In genomic region chr5:107668933-107669542, GRCh38 we compare ENCODE assay signal across 7 cellular contexts. TPM values are rescaled to one million over a fixed set of nuclear protein-coding genes. Genes with fewer than 3 reads are reported as not detected.
A peak's percentile ranks its signal among the peaks of the same experiment; 100 is the strongest.
DNase-seq lines count a peak whose midpoint lies in the region; ATAC-seq and TF ChIP-seq lines count a peak whose summit lies in the region.

No MANE protein-coding gene starts in this region.

- no TSS peak for BruUV-seq in MCF 10A (replicated peaks; lab: Mats Ljungman, UMichigan)

- TF ChIP-seq CTCF in MCF 10A (IDR thresholded peaks at IDR 0.05; ENCODE audit: unreplicated experiment), result peak; percentile 6
- TF ChIP-seq CTCF in testis (IDR thresholded peaks at IDR 0.05), result no peak

- intact Hi-C loops in MCF 10A (cut with micrococcal nuclease), result loop anchor here (5.0 kb wide), 1 partner anchor 242 kb away; no protein-coding TSS in a partner anchor
- intact Hi-C loops in testis (cut with DNase I; ENCODE audit: low total_unique reads), result no loop called here

- H3K27me3 ChIP-seq in HUES6 (ENCODE audit: control insufficient read depth, insufficient read depth, low read length) (peaks cover 19% of the 10 kb centered on the region), testis (no peaks in the 10 kb centered on the region)

- no peaks in the 10 kb centered on the region for H3K9me3 Mint-ChIP-seq in MCF 10A (ENCODE audit: unreplicated experiment)

- H3K9ac ChIP-seq in HUES6 (ENCODE audit: low read length), result peak overlapping the region; percentile 81

- H3K4me3 ChIP-seq in HUES6 (ENCODE audit: low read depth, low read length) (peak overlapping the region; percentile 91), testis (peak overlapping the region; percentile 62 to 71)

- H3K27ac Mint-ChIP-seq in MCF 10A (ENCODE audit: low read depth, unreplicated experiment), result peak overlapping the region; percentile 93

- WGBS in testis, 2 donors, result 8 to 12% methylated on average over 26 of the region's 26 CpGs

- POLR2A ChIA-PET in MCF 10A (lab: Yijun Ruan, JAX), result interaction anchor here (0.6 to 6.7 kb wide), 26 partner anchors 9 to 1400 kb away, joined by 3 to 205 read pairs (median 4); no protein-coding TSS in a partner anchor

- CTCF ChIA-PET in MCF 10A (lab: Yijun Ruan, JAX), result interaction anchor here (0.5 to 3.2 kb wide), 13 partner anchors 14 to 1461 kb away, joined by 3 to 8 read pairs (median 3); no protein-coding TSS in a partner anchor

- H3K36me3 ChIP-seq in HUES6 (ENCODE audit: control insufficient read depth, insufficient read depth, low read length) (no peaks in the 10 kb centered on the region), testis (ENCODE audit: low read depth, missing control alignments) (no peaks in the 10 kb centered on the region)

- DNase-seq in MCF 10A (ENCODE audit: unreplicated experiment) (peak; percentile 66), kidney tubule cell (ENCODE audit: low spot score) (peak; percentile 28), testis (peak; percentile 37), iPS-NIHi11 (ENCODE audit: low spot score) (no peak)

- ATAC-seq in GM21576 (IDR thresholded peaks at IDR 0.05; ENCODE audit: unreplicated experiment) (no peak), HG03159 (IDR thresholded peaks at IDR 0.05; ENCODE audit: unreplicated experiment) (no peak)

- H3K4me1 ChIP-seq in HUES6 (ENCODE audit: control insufficient read depth, insufficient read depth, low read length) (peaks cover 15% of the 10 kb centered on the region), testis (peaks cover 13% of the 10 kb centered on the region)

- TF ChIP-seq POLR2A in testis (IDR thresholded peaks at IDR 0.05), result no peak

- H3K4me1 Mint-ChIP-seq in MCF 10A (ENCODE audit: insufficient read depth, unreplicated experiment), result peaks cover 13% of the 10 kb centered on the region

- H3K27me3 Mint-ChIP-seq in MCF 10A (ENCODE audit: insufficient read depth, unreplicated experiment), result no peaks in the 10 kb centered on the region

- H3K27ac ChIP-seq in HUES6 (ENCODE audit: low read depth, low read length) (no peak overlapping the region), testis (peak overlapping the region; percentile 58 to 75)

- peak overlapping the region; percentile 84 for H3K4me3 Mint-ChIP-seq in MCF 10A (ENCODE audit: unreplicated experiment)

- H3K36me3 Mint-ChIP-seq in MCF 10A (ENCODE audit: insufficient read depth, unreplicated experiment), result peaks cover 33% of the 10 kb centered on the region

- H3K9me3 ChIP-seq in HUES6 (ENCODE audit: control insufficient read depth, insufficient read depth, low read depth, low read length), result no peaks in the 10 kb centered on the region
- no peaks in the 10 kb centered on the region for H3K9me3 ChIP-seq in testis

RNA-seq across cellular contexts. Expression of gene EFNA5, which starts 1.7 kb away (rescaled TPM):
- total RNA-seq in MCF 10A (2022), result 45.8 and 51.2 TPM in 2 replicates
- 1 to 10 TPM; 3.5 to 5.4 TPM for total RNA-seq in testis
- polyA plus RNA-seq in testis (ENCODE audit: insufficient read depth, low read depth, low replicate concordance), result 2.6 TPM
